In the genomic region with DNA sequence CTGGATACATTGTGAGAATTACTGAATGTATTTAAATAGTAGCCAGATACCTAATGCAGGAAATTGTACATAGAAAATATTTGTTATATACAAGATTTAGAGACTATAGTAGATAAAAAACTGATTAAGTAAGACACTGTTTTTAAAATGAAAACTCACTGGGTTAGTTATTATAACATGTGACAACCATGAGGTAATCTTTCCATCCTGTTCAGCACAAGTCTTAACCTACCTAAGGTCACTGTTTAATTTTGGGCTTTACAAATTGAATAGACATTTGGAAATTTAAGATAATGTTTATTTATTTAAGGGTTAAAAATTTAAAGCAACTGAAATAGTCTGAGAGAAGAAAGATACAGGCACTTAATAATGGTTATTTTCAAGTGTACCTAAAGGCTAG, we compare ENCODE assay signal across 28 cellular contexts.
"Had no signal": no experiment of that assay in that cellular context is flagged by ENCODE, and none has a peak within 500 bp of the region (broad histone marks: within the 10 kb centered on the region; RNA-seq: fewer than 3 reads in every experiment).

No MANE protein-coding gene starts in this region.

- H3K9me3 ChIP-seq: esophagus muscularis mucosa, gastrocnemius medialis had no signal

- H3K4me3 Mint-ChIP-seq: activated CD4-positive, alpha-beta memory T cell treated with anti-CD3 and anti-CD28 coated beads for 36 hours; activated CD4-positive, alpha-beta T cell treated with anti-CD3 and anti-CD28 coated beads for 36 hours; activated CD4-positive, alpha-beta T cell treated with anti-CD3 and anti-CD28 coated beads, Interleukin-2, amount 10 ng/mL, durations not matched to agents 24 days and 14 days; activated naive CD8-positive, alpha-beta T cell; activated T-cell treated with anti-CD3 and anti-CD28 coated beads, Interleukin-2, amount 50 U/mL, for 24 hours; activated T-cell treated with anti-CD3 and anti-CD28 coated beads, Interleukin-2, amount 50 U/mL, for 72 hours; central memory CD8-positive, alpha-beta T cell; effector memory CD8-positive, alpha-beta T cell had no signal

- FAIRE-seq: astrocyte, bronchial epithelial cell had no signal

- H3K27me3 ChIP-seq: brain microvascular endothelial cell, esophagus muscularis mucosa, foreskin keratinocyte, gastrocnemius medialis had no signal

- DNase-seq: activated CD4-positive, alpha-beta memory T cell treated with anti-CD3 and anti-CD28 coated beads for 36 hours; activated CD4-positive, alpha-beta T cell treated with anti-CD3 and anti-CD28 coated beads for 36 hours; activated CD4-positive, alpha-beta T cell treated with anti-CD3 and anti-CD28 coated beads, Interleukin-2, amount 10 ng/mL, durations not matched to agents 24 days and 14 days; activated CD4-positive, CD25-positive, alpha-beta regulatory T cell; activated CD4-positive, CD25-positive, alpha-beta regulatory T cell treated with anti-CD3 and anti-CD28 coated beads, Interleukin-2, amount 50 U/mL, for 72 hours; activated CD8-positive, alpha-beta memory T cell treated with anti-CD3 and anti-CD28 coated beads, Interleukin-2, amount 50 U/mL, for 48 hours; activated gamma-delta T cell; activated naive CD4-positive, alpha-beta T cell; activated naive CD4-positive, alpha-beta T cell treated with anti-CD3 and anti-CD28 coated beads, Interleukin-2, amount 50 U/mL, for 16 hours; activated T-cell treated with anti-CD3 and anti-CD28 coated beads for 4 hours; activated T-cell treated with anti-CD3 and anti-CD28 coated beads, Interleukin-2, amount 50 U/mL, for 24 hours; activated T-cell treated with anti-CD3 and anti-CD28 coated beads, Interleukin-2, amount 50 U/mL, for 72 hours; amniotic stem cell; anterior cingulate cortex; brain microvascular endothelial cell; dermis blood vessel endothelial cell; effector CD4-positive, alpha-beta T cell; effector memory CD8-positive, alpha-beta T cell; erythroblast; foreskin keratinocyte; gastrocnemius medialis; T-helper 2 cell had no signal

- ATAC-seq: activated CD4-positive, alpha-beta T cell treated with anti-CD3 and anti-CD28 coated beads for 36 hours; activated T-cell treated with anti-CD3 and anti-CD28 coated beads, Interleukin-2, amount 50 U/mL, for 72 hours; effector memory CD8-positive, alpha-beta T cell; foreskin keratinocyte; gastrocnemius medialis had no signal

- H3K4me3 ChIP-seq: coronary artery, esophagus muscularis mucosa, gastrocnemius medialis had no signal

- H3K36me3 ChIP-seq: brain microvascular endothelial cell, esophagus muscularis mucosa, gastrocnemius medialis had no signal

- H3K27me3 Mint-ChIP-seq: activated CD4-positive, alpha-beta memory T cell treated with anti-CD3 and anti-CD28 coated beads for 36 hours; activated CD4-positive, alpha-beta T cell treated with anti-CD3 and anti-CD28 coated beads for 36 hours; activated CD4-positive, alpha-beta T cell treated with anti-CD3 and anti-CD28 coated beads, Interleukin-2, amount 10 ng/mL, durations not matched to agents 24 days and 14 days; activated naive CD8-positive, alpha-beta T cell; activated T-cell treated with anti-CD3 and anti-CD28 coated beads, Interleukin-2, amount 50 U/mL, for 24 hours; central memory CD8-positive, alpha-beta T cell; effector memory CD8-positive, alpha-beta T cell had no signal

- H3K27ac ChIP-seq: brain microvascular endothelial cell, coronary artery, esophagus muscularis mucosa, foreskin keratinocyte, gastrocnemius medialis had no signal

- H3K9me3 Mint-ChIP-seq: activated CD4-positive, alpha-beta memory T cell treated with anti-CD3 and anti-CD28 coated beads for 36 hours; activated CD4-positive, alpha-beta T cell treated with anti-CD3 and anti-CD28 coated beads, Interleukin-2, amount 10 ng/mL, durations not matched to agents 24 days and 14 days; activated T-cell treated with anti-CD3 and anti-CD28 coated beads, Interleukin-2, amount 50 U/mL, for 24 hours; central memory CD8-positive, alpha-beta T cell; effector memory CD8-positive, alpha-beta T cell had no signal

- H3K27ac Mint-ChIP-seq: activated CD4-positive, alpha-beta memory T cell treated with anti-CD3 and anti-CD28 coated beads for 36 hours; activated CD4-positive, alpha-beta T cell treated with anti-CD3 and anti-CD28 coated beads for 36 hours; activated CD4-positive, alpha-beta T cell treated with anti-CD3 and anti-CD28 coated beads, Interleukin-2, amount 10 ng/mL, durations not matched to agents 24 days and 14 days; activated naive CD8-positive, alpha-beta T cell; activated T-cell treated with anti-CD3 and anti-CD28 coated beads, Interleukin-2, amount 50 U/mL, for 24 hours; activated T-cell treated with anti-CD3 and anti-CD28 coated beads, Interleukin-2, amount 50 U/mL, for 72 hours had no signal

- H3K4me1 ChIP-seq: foreskin keratinocyte had no signal
